ENCODE assay signal across 8 cellular contexts in the genomic region with DNA sequence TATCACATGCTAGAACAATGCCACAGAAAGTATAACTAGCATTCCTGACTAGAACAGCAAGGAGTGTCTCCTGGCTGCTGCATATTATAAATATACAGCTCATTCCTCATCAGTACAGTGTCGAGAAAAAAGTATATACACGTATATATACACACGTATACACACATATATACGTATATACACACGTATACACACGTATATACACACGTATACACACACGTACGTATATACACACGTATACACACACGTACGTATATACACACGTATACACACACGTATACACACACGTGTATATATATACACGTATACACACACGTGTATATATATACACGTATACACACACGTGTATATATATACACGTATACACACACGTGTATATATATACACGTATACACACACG. TPM values are rescaled to one million over a fixed set of nuclear protein-coding genes. Genes with fewer than 3 reads are reported as not detected.
A peak's percentile ranks its signal among the peaks of the same experiment; 100 is the strongest.
DNase-seq lines count a peak whose midpoint lies in the region; ATAC-seq, FAIRE-seq and TF ChIP-seq lines count a peak whose summit lies in the region.
"Not testable (repeated sequence)": the region's sequence is repeated elsewhere in the genome, so short reads cannot be mapped to it uniquely, and the experiment has no call there.

No MANE protein-coding gene starts in this region.

- not testable (repeated sequence) for H2BK120ac ChIP-seq in trophoblast cell (ENCODE audit: insufficient read depth, low read length, poor library complexity)

- H3K79me2 ChIP-seq in Karpas-422 (ENCODE audit: low read length) (peaks cover 93% of the 10 kb centered on the region), K562 (ENCODE audit: control insufficient read depth, insufficient read depth, low read length) (peaks cover 98% of the 10 kb centered on the region), trophoblast cell (ENCODE audit: control insufficient read depth, insufficient read depth, low read length, poor library complexity) (peaks cover 21% of the 10 kb centered on the region)

- not testable (repeated sequence) for H3K27ac ChIP-seq in CD4-positive, CD25-positive, alpha-beta regulatory T cell (ENCODE audit: insufficient read depth, low read length, poor library complexity, severe bottlenecking); trophoblast cell (ENCODE audit: low read depth, low read length)
- peak overlapping the region; percentile 95 for H3K27ac ChIP-seq in Karpas-422 (ENCODE audit: low read length)
- peak overlapping the region; percentile 81 for H3K27ac ChIP-seq in K562 (ENCODE audit: extremely low read depth, low read depth, low read length)
- peak overlapping the region; percentile 76 for H3K27ac ChIP-seq in cardiac muscle cell

- H3K4me3 ChIP-seq in CD4-positive, CD25-positive, alpha-beta regulatory T cell (ENCODE audit: low read depth, low read length) = peak overlapping the region; percentile 47
- not testable (repeated sequence) for H3K4me3 ChIP-seq in Karpas-422 (ENCODE audit: low read length); K562; cardiac muscle cell; trophoblast cell (ENCODE audit: low read depth, low read length)

- not testable (repeated sequence) for BruUV-seq in K562 (replicated peaks; lab: Mats Ljungman, UMichigan)

- H3K4me3 Mint-ChIP-seq in CD4-positive, CD25-positive, alpha-beta regulatory T cell = peak overlapping the region in 2 of 4 donors; percentile 16 to 55
- not testable (repeated sequence) for H3K4me3 Mint-ChIP-seq in activated CD4-positive, alpha-beta T cell treated with anti-CD3 and anti-CD28 coated beads, Interleukin-2, amount 10 ng/mL, durations not matched to agents 24 days and 14 days; mesothelial cell of epicardium; type B pancreatic cell

- not testable (repeated sequence) for H3K14ac ChIP-seq in trophoblast cell (ENCODE audit: low read length)

- H3K9me3 ChIP-seq in CD4-positive, CD25-positive, alpha-beta regulatory T cell (ENCODE audit: control insufficient read depth in 2 of 2, low read length in 2 of 2); Karpas-422 (ENCODE audit: low read length); K562 (replicated peaks; ENCODE audit: control insufficient read depth, insufficient read depth, low read depth, low read length); cardiac muscle cell (ENCODE audit: low read depth); trophoblast cell (ENCODE audit: insufficient read depth, low read depth, low read length): not testable (repeated sequence)

- WGBS in K562 (ENCODE audit: insufficient coverage, low coverage, missing lambda C conversion rate) = 81% methylated on average over 20 of the region's 23 CpGs
- WGBS in trophoblast cell (ENCODE audit: extremely low coverage, insufficient coverage, insufficient read length) = no CpG with 5 or more reads among the region's 23 CpGs

- H4K91ac ChIP-seq in trophoblast cell (ENCODE audit: low read depth, low read length) = not testable (repeated sequence)

- not testable (repeated sequence) for H2BK5ac ChIP-seq in trophoblast cell (ENCODE audit: low read depth, low read length, poor library complexity)

- CTCF ChIA-PET in K562 (lab: Yijun Ruan, JAX; ENCODE audit: low intra/inter-chr PET ratio) = not testable (repeated sequence)

- not testable (repeated sequence) for H4K12ac ChIP-seq in trophoblast cell (ENCODE audit: low read depth, low read length)

- intact Hi-C loops in activated CD4-positive, alpha-beta T cell treated with anti-CD3 and anti-CD28 coated beads, Interleukin-2, amount 10 ng/mL, durations not matched to agents 24 days and 14 days (cut with micrococcal nuclease); K562 (cut with micrococcal nuclease): not testable (repeated sequence)

- not testable (repeated sequence) for H4K8ac ChIP-seq in trophoblast cell (ENCODE audit: low read depth, low read length)

- H3K9ac ChIP-seq in Karpas-422 (ENCODE audit: low read length); K562 (ENCODE audit: insufficient read depth in 1 of 2, low read depth in 2 of 2, low read length in 2 of 2); trophoblast cell (ENCODE audit: low read length): not testable (repeated sequence)

- not testable (repeated sequence) for DNase-seq in CD4-positive, CD25-positive, alpha-beta regulatory T cell; Karpas-422; activated CD4-positive, alpha-beta T cell treated with anti-CD3 and anti-CD28 coated beads, Interleukin-2, amount 10 ng/mL, durations not matched to agents 24 days and 14 days; K562 (ENCODE audit: extremely low read depth in 1 of 4, low spot score in 3 of 4); mesothelial cell of epicardium (ENCODE audit: low spot score in 2 of 2, unreplicated experiment in 2 of 2); trophoblast cell; type B pancreatic cell (ENCODE audit: extremely low spot score, unreplicated experiment)
- peak in 1 of 2 donors; percentile 6 for DNase-seq in cardiac muscle cell (ENCODE audit: low read depth in 1 of 2, low spot score in 1 of 2)

- H3K27me3 Mint-ChIP-seq in CD4-positive, CD25-positive, alpha-beta regulatory T cell; activated CD4-positive, alpha-beta T cell treated with anti-CD3 and anti-CD28 coated beads, Interleukin-2, amount 10 ng/mL, durations not matched to agents 24 days and 14 days; mesothelial cell of epicardium (ENCODE audit: low read depth); type B pancreatic cell: not testable (repeated sequence)

- not testable (repeated sequence) for H3K27ac Mint-ChIP-seq in CD4-positive, CD25-positive, alpha-beta regulatory T cell
- peak overlapping the region; percentile 48 for H3K27ac Mint-ChIP-seq in activated CD4-positive, alpha-beta T cell treated with anti-CD3 and anti-CD28 coated beads, Interleukin-2, amount 10 ng/mL, durations not matched to agents 24 days and 14 days
- peak overlapping the region; percentile 77 for H3K27ac Mint-ChIP-seq in mesothelial cell of epicardium
- H3K27ac Mint-ChIP-seq in type B pancreatic cell = peak overlapping the region; percentile 21

- H2AFZ ChIP-seq in Karpas-422 (ENCODE audit: low read length); K562 (ENCODE audit: low read depth, low read length); trophoblast cell (ENCODE audit: insufficient read depth, low read length, poor library complexity): not testable (repeated sequence)

- peak overlapping the region; percentile 29 for H3K4me2 ChIP-seq in Karpas-422 (ENCODE audit: low read depth, low read length, poor library complexity, severe bottlenecking)
- H3K4me2 ChIP-seq in K562 (ENCODE audit: insufficient read depth, low read length) = peak overlapping the region; percentile 65
- not testable (repeated sequence) for H3K4me2 ChIP-seq in trophoblast cell (ENCODE audit: low read length)

- H3K9me3 Mint-ChIP-seq in CD4-positive, CD25-positive, alpha-beta regulatory T cell; activated CD4-positive, alpha-beta T cell treated with anti-CD3 and anti-CD28 coated beads, Interleukin-2, amount 10 ng/mL, durations not matched to agents 24 days and 14 days; mesothelial cell of epicardium; type B pancreatic cell: not testable (repeated sequence)

- ATAC-seq in CD4-positive, CD25-positive, alpha-beta regulatory T cell (ENCODE audit: low read depth in 2 of 2); K562: not testable (repeated sequence)

- not testable (repeated sequence) for H3K36me3 Mint-ChIP-seq in CD4-positive, CD25-positive, alpha-beta regulatory T cell; mesothelial cell of epicardium; type B pancreatic cell
- peaks cover 20% of the 10 kb centered on the region for H3K36me3 Mint-ChIP-seq in activated CD4-positive, alpha-beta T cell treated with anti-CD3 and anti-CD28 coated beads, Interleukin-2, amount 10 ng/mL, durations not matched to agents 24 days and 14 days (ENCODE audit: low read depth)

- H2BK12ac ChIP-seq in trophoblast cell (ENCODE audit: low read length) = not testable (repeated sequence)

- not testable (repeated sequence) for H3K27me3 ChIP-seq in CD4-positive, CD25-positive, alpha-beta regulatory T cell (ENCODE audit: control insufficient read depth, insufficient read depth, low read length); Karpas-422 (ENCODE audit: low read length); K562 (ENCODE audit: control insufficient read depth in 2 of 2, insufficient read depth in 2 of 2, low read length in 2 of 2); cardiac muscle cell; trophoblast cell (ENCODE audit: insufficient read depth, low read length)

- not testable (repeated sequence) for TF ChIP-seq RAD21 in K562 (CRISPR knock-in tag; conservative IDR thresholded peaks at IDR 0.05 in 1 of 2, IDR thresholded peaks at IDR 0.05 in 1 of 2)

- in situ Hi-C loops in K562 (cut with MboI) = not testable (repeated sequence)

- H3K18ac ChIP-seq in trophoblast cell (ENCODE audit: low read length) = not testable (repeated sequence)

- H4K20me1 ChIP-seq in Karpas-422 (ENCODE audit: insufficient read depth, low read depth, low read length); K562 (replicated peaks; ENCODE audit: control insufficient read depth, insufficient read depth, low read length): not testable (repeated sequence)

- peaks cover 11% of the 10 kb centered on the region for H3K79me1 ChIP-seq in trophoblast cell (ENCODE audit: low read length)

- POLR2A ChIA-PET in K562 (lab: Yijun Ruan, JAX) = interaction anchor here (0.9 to 2.6 kb wide), 6 partner anchors 10 to 55 kb away, joined by 3 to 8 read pairs (median 4); no protein-coding TSS in a partner anchor

- peak overlapping the region; percentile 95 for H3K4ac ChIP-seq in trophoblast cell (ENCODE audit: low read depth, low read length)

- H3K4me1 Mint-ChIP-seq in CD4-positive, CD25-positive, alpha-beta regulatory T cell = peaks cover 47 to 72% (median 61%) of the 10 kb centered on the region in 4 donors
- H3K4me1 Mint-ChIP-seq in activated CD4-positive, alpha-beta T cell treated with anti-CD3 and anti-CD28 coated beads, Interleukin-2, amount 10 ng/mL, durations not matched to agents 24 days and 14 days = peaks cover 58% of the 10 kb centered on the region
- peaks cover 50% of the 10 kb centered on the region for H3K4me1 Mint-ChIP-seq in mesothelial cell of epicardium
- peaks cover 50% of the 10 kb centered on the region for H3K4me1 Mint-ChIP-seq in type B pancreatic cell (ENCODE audit: unreplicated experiment)

- not testable (repeated sequence) for H3K9me2 ChIP-seq in Karpas-422 (replicated peaks; ENCODE audit: insufficient read depth, low read length)

- peaks cover 53% of the 10 kb centered on the region for H3K4me1 ChIP-seq in CD4-positive, CD25-positive, alpha-beta regulatory T cell (ENCODE audit: control insufficient read depth, insufficient read depth, low read length, poor library complexity, severe bottlenecking)
- peaks cover 72% of the 10 kb centered on the region for H3K4me1 ChIP-seq in Karpas-422 (ENCODE audit: low read length)
- peaks cover 16 to 29% of the 10 kb centered on the region in 2 experiments for H3K4me1 ChIP-seq in K562 (replicated peaks in 1 of 2; ENCODE audit: control insufficient read depth in 2 of 2, insufficient read depth in 2 of 2, low read length in 2 of 2)
- peaks cover 15% of the 10 kb centered on the region for H3K4me1 ChIP-seq in cardiac muscle cell (ENCODE audit: low read depth)
- H3K4me1 ChIP-seq in trophoblast cell (ENCODE audit: control insufficient read depth in 1 of 2, insufficient read depth in 2 of 2, low read length in 2 of 2) = not testable (repeated sequence)

- FAIRE-seq in K562 (lab: Jason Lieb, UNC) = not testable (repeated sequence)

- H3K23ac ChIP-seq in trophoblast cell (ENCODE audit: low read length) = not testable (repeated sequence)

- not testable (repeated sequence) for TF ChIP-seq EP300 in K562 (IDR thresholded peaks at IDR 0.05; ENCODE audit: low read length)

- H3K9me1 ChIP-seq in K562 (ENCODE audit: control insufficient read depth, insufficient read depth, low read length) = not testable (repeated sequence)

- not testable (repeated sequence) for H2AK5ac ChIP-seq in trophoblast cell (ENCODE audit: low read length)

- not testable (repeated sequence) for TF ChIP-seq CTCF in K562 (IDR thresholded peaks at IDR 0.05 in 2 of 3, conservative IDR thresholded peaks at IDR 0.05 in 1 of 3; ENCODE audit: insufficient read depth in 2 of 3, low read depth in 1 of 3, low read length in 3 of 3); cardiac muscle cell (IDR thresholded peaks at IDR 0.05; ENCODE audit: low read depth, low read length); mesothelial cell of epicardium (IDR thresholded peaks at IDR 0.05; ENCODE audit: unreplicated experiment); type B pancreatic cell (conservative IDR thresholded peaks at IDR 0.05)

- not testable (repeated sequence) for TF ChIP-seq POLR2A in K562 (conservative IDR thresholded peaks at IDR 0.05)

- H3K36me3 ChIP-seq in CD4-positive, CD25-positive, alpha-beta regulatory T cell (ENCODE audit: control insufficient read depth, insufficient read depth, low read length); Karpas-422 (ENCODE audit: insufficient read depth, low read length); cardiac muscle cell; trophoblast cell (ENCODE audit: control insufficient read depth in 1 of 2, insufficient read depth in 2 of 2, low read length in 2 of 2): not testable (repeated sequence)
- peaks cover 13% of the 10 kb centered on the region; the same call in 2 of the 3 replicates for H3K36me3 ChIP-seq in K562 (ENCODE audit: control insufficient read depth, insufficient read depth, low read length)

RNA-seq across cellular contexts. Expression of gene FBXO11, which starts 5.9 kb away (rescaled TPM):
- 124 TPM for total RNA-seq in CD4-positive, CD25-positive, alpha-beta regulatory T cell
- 1 to 10 TPM; 5.0 to 7.7 (median 6.0) TPM for polyA plus RNA-seq in CD4-positive, CD25-positive, alpha-beta regulatory T cell
- 63.5 and 104 TPM in 2 replicates for total RNA-seq in Karpas-422 (2014; rRNA removed; shearing (Covaris generic); ENCODE audit: low replicate concordance)
- 50.1 and 51.8 TPM in 2 replicates for total RNA-seq in activated CD4-positive, alpha-beta T cell treated with anti-CD3 and anti-CD28 coated beads, Interleukin-2, amount 10 ng/mL, durations not matched to agents 24 days and 14 days
- total RNA-seq in K562 (2011; cell fraction: chromatin; rRNA removed; ENCODE audit: low replicate concordance) = 50.8 and 180 TPM in 2 replicates
- total RNA-seq in K562 (2011; cell fraction: nucleolus; rRNA removed) = 23.8 and 31.2 TPM in 2 replicates
- total RNA-seq in K562 (2011; cell fraction: nucleoplasm; rRNA removed) = 66.1 and 83.2 TPM in 2 replicates
- total RNA-seq in K562 (2014; rRNA removed) = 18.5 and 24.1 TPM in 2 replicates
- 23.3 and 26.0 TPM in 2 replicates for total RNA-seq in K562 (2014; rRNA removed; fragmentation: Illumina TruSeq; extraction: Trizol)
- total RNA-seq in K562 (2015; rRNA removed; fragmentation: Illumina TruSeq; extraction: Trizol) = 19.6 and 20.5 TPM in 2 replicates
- 39.7 and 40.7 TPM in 2 replicates for total RNA-seq in K562 (2021)
- polyA plus RNA-seq in K562 (2011; rRNA removed) = 38.3 and 42.0 TPM in 2 replicates
- polyA plus RNA-seq in K562 (2011; cell fraction: cytosol; rRNA removed) = 15.8 and 27.3 TPM in 2 replicates
- 81.8 and 111 TPM in 2 replicates for polyA plus RNA-seq in K562 (2011; cell fraction: nucleus; rRNA removed)
- 31.6 and 35.1 TPM in 2 replicates for polyA plus RNA-seq in K562 (2012)
- polyA plus RNA-seq in K562 (2014; fragmentation: Illumina TruSeq; extraction: Trizol) = 37.0 and 44.5 TPM in 2 replicates
- 10 to 100 TPM in 1 of 2 experiments, 1 to 10 TPM in 1; 8.8 to 11.8 TPM for polyA plus RNA-seq in K562 (2014; fragmentation: Nextera tagmentation; extraction: Ambion mirVana)
- 23.1 and 34.9 TPM in 2 replicates for polyA plus RNA-seq in K562 (2014; rRNA removed)
- 61.7 and 67.6 TPM in 2 replicates for polyA minus RNA-seq in K562 (2011; rRNA and poly(A)+ RNA removed)
- 35.0 and 42.2 TPM in 2 replicates for polyA minus RNA-seq in K562 (2011; cell fraction: cytosol; rRNA and poly(A)+ RNA removed)
- polyA minus RNA-seq in K562 (2011; cell fraction: nucleus; rRNA and poly(A)+ RNA removed) = 19.4 and 37.9 TPM in 2 replicates
- total RNA-seq in cardiac muscle cell = 33.0 and 43.5 TPM in 2 replicates
- 27.4 and 53.3 TPM in 2 replicates for polyA plus RNA-seq in cardiac muscle cell
- 91.4 to 102 TPM (median 96.6 TPM) in 3 replicates for total RNA-seq in mesothelial cell of epicardium
- 99.7 and 107 TPM in 2 replicates for polyA plus RNA-seq in trophoblast cell (2013)
- 65.8 and 83.9 TPM in 2 replicates for total RNA-seq in type B pancreatic cell (ENCODE audit: low replicate concordance)
